In genomic region chr13:98570929-98571372, GRCh38 we compare ENCODE assay signal across 8 cellular contexts. TPM values are rescaled to one million over a fixed set of nuclear protein-coding genes. Genes with fewer than 3 reads are reported as not detected.
DNase-seq lines count a peak whose midpoint lies in the region; ATAC-seq, FAIRE-seq and TF ChIP-seq lines count a peak whose summit lies in the region.

No MANE protein-coding gene starts in this region.

- H3K9me3 ChIP-seq in HepG2 (ENCODE audit: low read length): no peaks in the 10 kb centered on the region
- no peaks in the 10 kb centered on the region for H3K9me3 ChIP-seq in tibial nerve

- ATAC-seq in HG02840 (IDR thresholded peaks at IDR 0.05; ENCODE audit: low FRiP score, unreplicated experiment) (peak; percentile 76), HepG2 (peak; percentile 75)

- H2AFZ ChIP-seq in HepG2 (ENCODE audit: low read length): no peak overlapping the region

- intact Hi-C loops in HepG2 (cut with micrococcal nuclease; ENCODE audit: unreplicated experiment): loop anchor here (5.0 to 10.0 kb wide), 4 partner anchors 64 to 594 kb away; no protein-coding TSS in a partner anchor

- H3K27ac ChIP-seq in HepG2 (ENCODE audit: extremely low read length, insufficient read depth, low read length): peak overlapping the region; percentile 74
- H3K27ac ChIP-seq in tibial nerve: peak overlapping the region; percentile 33 to 72 (median 61)

- H3K36me3 ChIP-seq in HepG2 (replicated peaks in 1 of 2; ENCODE audit: control insufficient read depth in 1 of 2, insufficient read depth in 2 of 2, low read length in 2 of 2) (peaks cover 0 to 6% of the 10 kb centered on the region in 2 experiments; a peak in 2 of 5 replicates), tibial nerve (no peaks in the 10 kb centered on the region)

- in situ Hi-C loops in HepG2 (cut with HindIII; ENCODE audit: extremely low pct_ligation_motif_present, low pct_unique_long_range_greater_than_20kb): no loop called here

- CTCF ChIA-PET in HepG2 (lab: Yijun Ruan, JAX; ENCODE audit: low intra/inter-chr PET ratio, low total read pairs): no interaction called here

- TF ChIP-seq POLR2A in HepG2 (IDR thresholded peaks at IDR 0.05; ENCODE audit: insufficient read depth in 1 of 2, low read depth in 2 of 2, low read length in 2 of 2) (peak in 1 of 2 experiments; percentile 30; a peak in 1 of 4 replicates), tibial nerve (IDR thresholded peaks at IDR 0.05) (no peak)

- DNase-seq in activated naive CD4-positive, alpha-beta T cell treated with Interleukin-2 at 50 U/mL for 16 hours: peak; percentile 44
- no peak for DNase-seq in activated naive CD4-positive, alpha-beta T cell (lab: John Stamatoyannopoulos, UW)
- peak; percentile 80 for DNase-seq in NCI-H69 (lab: John Stamatoyannopoulos, UW)
- peak; percentile 68 for DNase-seq in amniotic epithelial cell (ENCODE audit: low read depth)
- peak; percentile 77 for DNase-seq in HepG2 (ENCODE audit: low spot score)
- no peak for DNase-seq in tibial nerve (ENCODE audit: low spot score in 2 of 2)
- DNase-seq in NCI-H2196 (lab: John Stamatoyannopoulos, UW; ENCODE audit: unreplicated experiment): no peak

- peak overlapping the region; percentile 11 to 59 (median 39) for H3K4me3 ChIP-seq in HepG2 (replicated peaks in 1 of 3; ENCODE audit: insufficient read depth in 1 of 3, low read depth in 2 of 3, low read length in 3 of 3)
- peak overlapping the region in 3 of 4 donors; percentile 8 to 29 (median 17) for H3K4me3 ChIP-seq in tibial nerve

- H3K79me2 ChIP-seq in HepG2 (ENCODE audit: insufficient read depth, low read length): peaks cover 97% of the 10 kb centered on the region

- no peak for TF ChIP-seq CTCF in HepG2 (CRISPR knock-in tag; IDR thresholded peaks at IDR 0.05)
- TF ChIP-seq CTCF in tibial nerve (IDR thresholded peaks at IDR 0.05): no peak

- H3K4me1 ChIP-seq in HepG2 (ENCODE audit: insufficient read depth, low read length) (peaks cover 90% of the 10 kb centered on the region), tibial nerve (peaks cover 0 to 75% (median 50%) of the 10 kb centered on the region in 4 donors)

- H3K9ac ChIP-seq in HepG2 (ENCODE audit: insufficient read depth, low read depth, low read length): peak overlapping the region; percentile 65

- WGBS in HepG2 (ENCODE audit: low lambda C conversion rate): 2% methylated on average over 7 of the region's 10 CpGs
- 60 to 74% methylated on average over 10 of the region's 10 CpGs for WGBS in tibial nerve, 2 donors

- no TSS peak for BruUV-seq in HepG2 (replicated peaks; lab: Mats Ljungman, UMichigan)

- H3K27me3 ChIP-seq in HepG2 (ENCODE audit: control insufficient read depth in 1 of 2, insufficient read depth in 2 of 2, low read length in 2 of 2) (no peaks in the 10 kb centered on the region; a peak in 1 of 5 replicates), tibial nerve (no peaks in the 10 kb centered on the region)

- peaks cover 70% of the 10 kb centered on the region for H4K20me1 ChIP-seq in HepG2 (ENCODE audit: insufficient read depth, low read length)

- TF ChIP-seq RAD21 in HepG2 (CRISPR knock-in tag; IDR thresholded peaks at IDR 0.05): no peak

- H3K4me2 ChIP-seq in HepG2 (ENCODE audit: low read depth, low read length): peak overlapping the region; percentile 90

- TF ChIP-seq EP300 in HepG2 (IDR thresholded peaks at IDR 0.05; ENCODE audit: low read depth in 2 of 2, low read length in 2 of 2) (no peak), HepG2 (CRISPR knock-in tag; IDR thresholded peaks at IDR 0.05; ENCODE audit: borderline replicate concordance) (no peak), tibial nerve (IDR thresholded peaks at IDR 0.05) (no peak)

- peak; percentile 62 for FAIRE-seq in HepG2 (lab: Jason Lieb, UNC)

- POLR2A ChIA-PET in HepG2 (lab: Yijun Ruan, JAX): interaction anchor here (1.0 to 2.8 kb wide), 3 partner anchors 11 to 87 kb away, joined by 3 to 15 read pairs (median 5); no protein-coding TSS in a partner anchor

TF ChIP-seq in HepG2, 621 proteins besides CTCF, POLR2A, EP300 and RAD21 (continues in another document):
- peak; percentile 58; the same call in 1 of the 2 replicates for TF ChIP-seq HBP1 (CRISPR knock-in tag; IDR thresholded peaks at IDR 0.05; ENCODE audit: low read depth)
- TF ChIP-seq TGIF2 (CRISPR knock-in tag; IDR thresholded peaks at IDR 0.05): peak; percentile 51; the same call in 1 of the 2 replicates
- TF ChIP-seq POLR2G (IDR thresholded peaks at IDR 0.05; ENCODE audit: low read depth, low read length): peak; percentile 61
- peak; percentile 76 for TF ChIP-seq ZNF263 (CRISPR knock-in tag; IDR thresholded peaks at IDR 0.05)
- TF ChIP-seq NFE2L1 (CRISPR knock-in tag; IDR thresholded peaks at IDR 0.05; ENCODE audit: borderline replicate concordance): no peak
- no peak for TF ChIP-seq SNAPC4 (CRISPR knock-in tag; IDR thresholded peaks at IDR 0.05)
- no peak for TF ChIP-seq ZNF724P (CRISPR knock-in tag; IDR thresholded peaks at IDR 0.05; ENCODE audit: borderline replicate concordance)
- TF ChIP-seq DRAP1 (CRISPR knock-in tag; IDR thresholded peaks at IDR 0.05): 0 out of 2 replicates have a peak, but pooled peaks have one; percentile 20

RNA-seq across cellular contexts. Expression of gene STK24, which starts 6.0 kb away (rescaled TPM):
- 73.0 and 78.3 TPM in 2 replicates for total RNA-seq in HepG2 (2016; rRNA removed; fragmentation: Illumina TruSeq; extraction: Trizol)
- total RNA-seq in HepG2 (2016; cell fraction: cytosol; rRNA removed; fragmentation: Illumina TruSeq; extraction: Trizol; ENCODE audit: low read depth): 61.3 and 71.1 TPM in 2 replicates
- total RNA-seq in HepG2 (2016; cell fraction: insoluble cytoplasmic fraction; rRNA removed; fragmentation: Illumina TruSeq; extraction: Trizol): 63.6 and 74.1 TPM in 2 replicates
- 126 and 128 TPM in 2 replicates for total RNA-seq in HepG2 (2016; cell fraction: membrane; rRNA removed; fragmentation: Illumina TruSeq; extraction: Trizol)
- 40.9 and 49.2 TPM in 2 replicates for total RNA-seq in HepG2 (2016; cell fraction: nucleus; rRNA removed; fragmentation: Illumina TruSeq; extraction: Trizol)
- polyA plus RNA-seq in HepG2 (2011; rRNA removed): 43.3 and 51.3 TPM in 2 replicates
- 44.0 and 59.6 TPM in 2 replicates for polyA plus RNA-seq in HepG2 (2011; cell fraction: cytosol; rRNA removed)
- polyA plus RNA-seq in HepG2 (2011; cell fraction: nucleus; rRNA removed): 38.4 and 41.3 TPM in 2 replicates
- 102 and 104 TPM in 2 replicates for polyA plus RNA-seq in HepG2 (2012)
- 66.6 and 74.8 TPM in 2 replicates for polyA plus RNA-seq in HepG2 (2016; cell fraction: cytosol; fragmentation: Illumina TruSeq; extraction: Trizol; ENCODE audit: low read depth)
- 104 and 126 TPM in 2 replicates for polyA plus RNA-seq in HepG2 (2016; cell fraction: insoluble cytoplasmic fraction; fragmentation: Illumina TruSeq; extraction: Trizol; ENCODE audit: low read depth)
- polyA plus RNA-seq in HepG2 (2016; cell fraction: membrane; fragmentation: Illumina TruSeq; extraction: Trizol; ENCODE audit: low read depth): 140 and 148 TPM in 2 replicates
- polyA plus RNA-seq in HepG2 (2016; cell fraction: nucleus; fragmentation: Illumina TruSeq; extraction: Trizol; ENCODE audit: insufficient read depth, low read depth): 70.2 and 70.8 TPM in 2 replicates
- 20.7 and 22.8 TPM in 2 replicates for polyA minus RNA-seq in HepG2 (2011; rRNA and poly(A)+ RNA removed; ENCODE audit: low replicate concordance)
- 32.6 and 40.5 TPM in 2 replicates for polyA minus RNA-seq in HepG2 (2011; cell fraction: cytosol; rRNA and poly(A)+ RNA removed)
- 44.5 and 46.1 TPM in 2 replicates for polyA minus RNA-seq in HepG2 (2011; cell fraction: nucleus; rRNA and poly(A)+ RNA removed)
- 10 to 100 TPM; 49.8 to 68.9 (median 57.0) TPM for total RNA-seq in tibial nerve

Comparison
In these comparisons a context has a peak if more than half of its experiments do, and no peak if none do; other contexts are left out.
1. DNase-seq: peak in activated naive CD4-positive, alpha-beta T cell treated with Interleukin-2 at 50 U/mL for 16 hours (single experiment), NCI-H69 (single experiment), amniotic epithelial cell (single experiment) and HepG2 (single experiment); none in activated naive CD4-positive, alpha-beta T cell (0 of 4), tibial nerve (0 of 2) and NCI-H2196 (single experiment).